22 cellular contexts compared by ENCODE assay signal in the genomic region with DNA sequence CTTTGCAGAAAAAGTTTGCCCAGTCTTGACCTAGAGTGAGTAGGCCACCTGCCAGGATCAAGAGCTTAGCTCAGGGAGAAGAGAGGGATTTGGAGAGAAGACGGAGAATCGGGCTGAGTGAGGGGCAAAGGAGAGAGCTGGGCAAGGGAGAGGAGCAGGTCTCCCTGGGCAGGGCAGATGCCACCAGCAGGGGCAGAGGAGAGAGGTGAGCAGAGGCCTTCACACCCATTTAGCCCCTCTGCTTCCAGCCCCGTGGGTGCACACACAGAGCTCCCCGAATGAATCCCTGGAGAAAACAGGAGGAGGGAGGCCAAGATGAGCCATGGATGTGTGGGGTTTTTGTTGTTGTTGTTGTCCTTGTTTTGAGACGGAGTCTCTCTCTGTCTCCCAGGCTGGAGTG. TPM values are rescaled to one million over a fixed set of nuclear protein-coding genes. Genes with fewer than 3 reads are reported as not detected.
DNase-seq lines count a peak whose midpoint lies in the region; ATAC-seq, FAIRE-seq and TF ChIP-seq lines count a peak whose summit lies in the region.
"Had no signal": no experiment of that assay in that cellular context is flagged by ENCODE, and none has a peak within 500 bp of the region (broad histone marks: within the 10 kb centered on the region; RNA-seq: fewer than 3 reads in every experiment).

No MANE protein-coding gene starts in this region.

- no peak overlapping the region for H2AFZ ChIP-seq in HepG2 (ENCODE audit: low read length)
- H2AFZ ChIP-seq: PC-9 had no signal

- H3K36me3 ChIP-seq in HepG2 (replicated peaks in 1 of 2; ENCODE audit: control insufficient read depth in 1 of 2, insufficient read depth in 2 of 2, low read length in 2 of 2), result no peaks in the 10 kb centered on the region
- H3K36me3 ChIP-seq: BLaER1 treated with 17β-estradiol and CSF1 and Interleukin-3, amounts not matched to agents 10 nM and 100 nM; HAP-1; MG63 had no signal

- H3K4me1 Mint-ChIP-seq in WTC11, result peaks cover 6% of the 10 kb centered on the region
- H3K4me1 Mint-ChIP-seq in activated naive CD4-positive, alpha-beta T cell treated with anti-CD3 and anti-CD28 coated beads, Interleukin-2, amount 10 ng/mL, durations not matched to agents 7 days and 5 days, result no peaks in the 10 kb centered on the region
- H3K4me1 Mint-ChIP-seq: CD8-positive, alpha-beta memory T cell had no signal

- no peaks in the 10 kb centered on the region for H3K27me3 ChIP-seq in HepG2 (ENCODE audit: control insufficient read depth in 1 of 2, insufficient read depth in 2 of 2, low read length in 2 of 2)
- H3K27me3 ChIP-seq: BLaER1 treated with 17β-estradiol and CSF1 and Interleukin-3, amounts not matched to agents 10 nM and 100 nM; MG63 had no signal

- H3K9ac ChIP-seq in HepG2 (ENCODE audit: insufficient read depth, low read depth, low read length), result no peak overlapping the region
- H3K9ac ChIP-seq: BLaER1 treated with 17β-estradiol and CSF1 and Interleukin-3, amounts not matched to agents 10 nM and 100 nM had no signal

- TF ChIP-seq POLR2A in HepG2 (IDR thresholded peaks at IDR 0.05; ENCODE audit: insufficient read depth in 1 of 2, low read depth in 2 of 2, low read length in 2 of 2), result no peak

- peaks cover 16% of the 10 kb centered on the region for H3K4me1 ChIP-seq in HepG2 (ENCODE audit: insufficient read depth, low read length)
- H3K4me1 ChIP-seq: HAP-1 had no signal

- TF ChIP-seq EP300 in HepG2 (IDR thresholded peaks at IDR 0.05; ENCODE audit: low read depth in 2 of 2, low read length in 2 of 2), result no peak
- no peak for TF ChIP-seq EP300 in HepG2 (CRISPR knock-in tag; IDR thresholded peaks at IDR 0.05; ENCODE audit: borderline replicate concordance)

- H3K36me3 Mint-ChIP-seq in WTC11, result no peaks in the 10 kb centered on the region
- no peaks in the 10 kb centered on the region for H3K36me3 Mint-ChIP-seq in activated naive CD4-positive, alpha-beta T cell treated with anti-CD3 and anti-CD28 coated beads, Interleukin-2, amount 10 ng/mL, durations not matched to agents 7 days and 5 days
- H3K36me3 Mint-ChIP-seq: CD8-positive, alpha-beta memory T cell had no signal

- no peaks in the 10 kb centered on the region for H3K27me3 Mint-ChIP-seq in WTC11 (ENCODE audit: low read depth)
- peaks cover 20% of the 10 kb centered on the region for H3K27me3 Mint-ChIP-seq in activated naive CD4-positive, alpha-beta T cell treated with anti-CD3 and anti-CD28 coated beads, Interleukin-2, amount 10 ng/mL, durations not matched to agents 7 days and 5 days

- 81% methylated on average over 5 of the region's 5 CpGs for WGBS in HepG2 (ENCODE audit: low lambda C conversion rate)

- H3K4me2 ChIP-seq in HepG2 (ENCODE audit: low read depth, low read length), result no peak overlapping the region
- H3K4me2 ChIP-seq: BLaER1 treated with 17β-estradiol and CSF1 and Interleukin-3, amounts not matched to agents 10 nM and 100 nM; PC-9 had no signal

- no peaks in the 10 kb centered on the region for H3K79me2 ChIP-seq in HepG2 (ENCODE audit: insufficient read depth, low read length)

- H3K9me3 ChIP-seq in HepG2 (ENCODE audit: low read length), result no peaks in the 10 kb centered on the region
- H3K9me3 ChIP-seq: BLaER1 treated with 17β-estradiol and CSF1 and Interleukin-3, amounts not matched to agents 10 nM and 100 nM; HAP-1; MG63 had no signal

- intact Hi-C loops in HepG2 (cut with micrococcal nuclease; ENCODE audit: unreplicated experiment), result no loop called here

- ATAC-seq in WTC11 (peak; percentile 25; the same call in 1 of the 2 replicates), HepG2 (peak; percentile 37; the same call in 2 of the 3 replicates), GM18907 (IDR thresholded peaks at IDR 0.05; ENCODE audit: unreplicated experiment) (no peak), HG02885 (IDR thresholded peaks at IDR 0.05; ENCODE audit: poor library complexity, unreplicated experiment) (no peak)

- POLR2A ChIA-PET in WTC11 (lab: Charles Lee) (interaction anchor here (1.0 kb wide), 1 partner anchor 13 kb away, joined by 3 read pairs; no protein-coding TSS in a partner anchor), HepG2 (lab: Yijun Ruan, JAX) (no interaction called here)

- no peaks in the 10 kb centered on the region for H3K9me3 Mint-ChIP-seq in WTC11
- no peaks in the 10 kb centered on the region for H3K9me3 Mint-ChIP-seq in activated naive CD4-positive, alpha-beta T cell treated with anti-CD3 and anti-CD28 coated beads, Interleukin-2, amount 10 ng/mL, durations not matched to agents 7 days and 5 days
- H3K9me3 Mint-ChIP-seq: CD8-positive, alpha-beta memory T cell had no signal

- no peak overlapping the region for H3K27ac ChIP-seq in HepG2 (ENCODE audit: extremely low read length, insufficient read depth, low read length)
- H3K27ac ChIP-seq: BLaER1 treated with 17β-estradiol and CSF1 and Interleukin-3, amounts not matched to agents 10 nM and 100 nM; PC-9 had no signal

- BruUV-seq in HepG2 (replicated peaks; lab: Mats Ljungman, UMichigan), result no TSS peak

- no peak for FAIRE-seq in HepG2 (lab: Jason Lieb, UNC)
- FAIRE-seq: D721Med, G401.6, GM12892 had no signal

- TF ChIP-seq CTCF in WTC11 (IDR thresholded peaks at IDR 0.05), result no peak
- TF ChIP-seq CTCF in HepG2 (CRISPR knock-in tag; IDR thresholded peaks at IDR 0.05), result no peak

- in situ Hi-C loops in HepG2 (cut with HindIII; ENCODE audit: extremely low pct_ligation_motif_present, low pct_unique_long_range_greater_than_20kb), result no loop called here

- CTCF ChIA-PET in WTC11 (lab: Charles Lee), result interaction anchor here (1.1 to 2.0 kb wide), 3 partner anchors 14 to 65 kb away, joined by 3 to 5 read pairs (median 4); no protein-coding TSS in a partner anchor
- CTCF ChIA-PET in HepG2 (lab: Yijun Ruan, JAX; ENCODE audit: low intra/inter-chr PET ratio, low total read pairs), result no interaction called here
- CTCF ChIA-PET in activated naive CD4-positive, alpha-beta T cell treated with anti-CD3 and anti-CD28 coated beads, Interleukin-2, amount 10 ng/mL, durations not matched to agents 7 days and 5 days (lab: Charles Lee), result no interaction called here

- no peak overlapping the region for H3K4me3 Mint-ChIP-seq in WTC11
- H3K4me3 Mint-ChIP-seq in activated naive CD4-positive, alpha-beta T cell treated with anti-CD3 and anti-CD28 coated beads, Interleukin-2, amount 10 ng/mL, durations not matched to agents 7 days and 5 days, result no peak overlapping the region
- H3K4me3 Mint-ChIP-seq: CD8-positive, alpha-beta memory T cell had no signal

- no peak overlapping the region for H3K27ac Mint-ChIP-seq in WTC11
- no peak overlapping the region for H3K27ac Mint-ChIP-seq in activated naive CD4-positive, alpha-beta T cell treated with anti-CD3 and anti-CD28 coated beads, Interleukin-2, amount 10 ng/mL, durations not matched to agents 7 days and 5 days
- H3K27ac Mint-ChIP-seq: CD8-positive, alpha-beta memory T cell had no signal

- TF ChIP-seq RAD21 in HepG2 (CRISPR knock-in tag; IDR thresholded peaks at IDR 0.05), result no peak

- no peak overlapping the region for H3K4me3 ChIP-seq in HepG2 (replicated peaks in 1 of 3; ENCODE audit: insufficient read depth in 1 of 3, low read depth in 2 of 3, low read length in 3 of 3)
- H3K4me3 ChIP-seq: BLaER1 treated with 17β-estradiol and CSF1 and Interleukin-3, amounts not matched to agents 10 nM and 100 nM; HAP-1; MG63; PC-9 had no signal

- peak; percentile 30 for DNase-seq in activated effector memory CD4-positive, alpha-beta T cell treated with anti-CD3 and anti-CD28 coated beads, Interleukin-2, amount 50 U/mL, for 16 hours
- DNase-seq in activated effector memory CD4-positive, alpha-beta T cell treated with Interleukin-2 at 50 U/mL for 16 hours, result no peak
- DNase-seq in WTC11 (ENCODE audit: low spot score) (no peak), HepG2 (ENCODE audit: low spot score) (no peak), T1000 (lab: John Stamatoyannopoulos, UW) (no peak)
- no peak for DNase-seq in activated naive CD4-positive, alpha-beta T cell treated with anti-CD3 and anti-CD28 coated beads, Interleukin-2, amount 10 ng/mL, durations not matched to agents 7 days and 5 days
- DNase-seq: CD8-positive, alpha-beta memory T cell; DMS79 treated with DMSO at 0.1 percent for 48 hours; MG63; NCI-H1092 treated with DMSO at 0.1 percent for 48 hours; NCI-H2081 treated with DMSO at 0.1 percent for 48 hours; NCI-H510A; NCI-H82; PC-9 had no signal

- no peaks in the 10 kb centered on the region for H4K20me1 ChIP-seq in HepG2 (ENCODE audit: insufficient read depth, low read length)
- H4K20me1 ChIP-seq: BLaER1 treated with 17β-estradiol and CSF1 and Interleukin-3, amounts not matched to agents 10 nM and 100 nM had no signal

TF ChIP-seq in HepG2, 621 proteins besides CTCF, POLR2A, EP300 and RAD21 (continues in another document):
- TF ChIP-seq ZFP36L2 (CRISPR knock-in tag; IDR thresholded peaks at IDR 0.05) (no peak), TBL1XR1 (IDR thresholded peaks at IDR 0.05; ENCODE audit: borderline replicate concordance, low read length, partially characterized antibody) (no peak), MAFG (CRISPR knock-in tag; IDR thresholded peaks at IDR 0.05) (no peak), ZMYM2 (CRISPR knock-in tag; IDR thresholded peaks at IDR 0.05) (no peak), NFYB (CRISPR knock-in tag; IDR thresholded peaks at IDR 0.05) (no peak), MBNL3 (CRISPR knock-in tag; conservative IDR thresholded peaks at IDR 0.05) (no peak)

RNA-seq across cellular contexts. Expression of gene TBX4, which starts 29.2 kb away (rescaled TPM):
- total RNA-seq in WTC11 (2021) (not detected in 3 replicates), HepG2 (2016; rRNA removed; fragmentation: Illumina TruSeq; extraction: Trizol) (0.86 and 1.1 TPM in 2 replicates)
- total RNA-seq in HepG2 (2016; cell fraction: cytosol; rRNA removed; fragmentation: Illumina TruSeq; extraction: Trizol; ENCODE audit: low read depth), result 0.10 and 0.35 TPM in 2 replicates
- 0.92 and 1.3 TPM in 2 replicates for total RNA-seq in HepG2 (2016; cell fraction: insoluble cytoplasmic fraction; rRNA removed; fragmentation: Illumina TruSeq; extraction: Trizol)
- 1.1 and 1.5 TPM in 2 replicates for total RNA-seq in HepG2 (2016; cell fraction: membrane; rRNA removed; fragmentation: Illumina TruSeq; extraction: Trizol)
- total RNA-seq in HepG2 (2016; cell fraction: nucleus; rRNA removed; fragmentation: Illumina TruSeq; extraction: Trizol), result 1.1 and 1.3 TPM in 2 replicates
- 0.11 and 0.17 TPM in 2 replicates for polyA plus RNA-seq in HepG2 (2011; rRNA removed)
- 0.05 and 0.09 TPM in 2 replicates for polyA plus RNA-seq in HepG2 (2011; cell fraction: cytosol; rRNA removed)
- polyA plus RNA-seq in HepG2 (2011; cell fraction: nucleus; rRNA removed), result 0.29 and 0.48 TPM in 2 replicates
- 0.15 and 0.40 TPM in 2 replicates for polyA plus RNA-seq in HepG2 (2012)
- 0.14 and 0.16 TPM in 2 replicates for polyA plus RNA-seq in HepG2 (2016; cell fraction: cytosol; fragmentation: Illumina TruSeq; extraction: Trizol; ENCODE audit: low read depth)
- 1.2 and 1.7 TPM in 2 replicates for polyA plus RNA-seq in HepG2 (2016; cell fraction: insoluble cytoplasmic fraction; fragmentation: Illumina TruSeq; extraction: Trizol; ENCODE audit: low read depth)
- polyA plus RNA-seq in HepG2 (2016; cell fraction: membrane; fragmentation: Illumina TruSeq; extraction: Trizol; ENCODE audit: low read depth), result 0.49 and 0.62 TPM in 2 replicates
- 1.8 and 2.4 TPM in 2 replicates for polyA plus RNA-seq in HepG2 (2016; cell fraction: nucleus; fragmentation: Illumina TruSeq; extraction: Trizol; ENCODE audit: insufficient read depth, low read depth)
- not detected in 2 replicates for polyA minus RNA-seq in HepG2 (2011; rRNA and poly(A)+ RNA removed; ENCODE audit: low replicate concordance)
- polyA minus RNA-seq in HepG2 (2011; cell fraction: cytosol; rRNA and poly(A)+ RNA removed), result not detected in 2 replicates
- not detected in 2 replicates for polyA minus RNA-seq in HepG2 (2011; cell fraction: nucleus; rRNA and poly(A)+ RNA removed)
- total RNA-seq: CD8-positive, alpha-beta memory T cell; PC-9; SK-MEL-5 had no signal
- polyA plus RNA-seq: CD8-positive, alpha-beta memory T cell had no signal

Comparison
In these comparisons a context has a peak if more than half of its experiments do, and no peak if none do; other contexts are left out.
1. ATAC-seq: peak in WTC11 (single experiment) and HepG2 (single experiment); none in GM18907 (single experiment) and HG02885 (single experiment).